In the genomic region with DNA sequence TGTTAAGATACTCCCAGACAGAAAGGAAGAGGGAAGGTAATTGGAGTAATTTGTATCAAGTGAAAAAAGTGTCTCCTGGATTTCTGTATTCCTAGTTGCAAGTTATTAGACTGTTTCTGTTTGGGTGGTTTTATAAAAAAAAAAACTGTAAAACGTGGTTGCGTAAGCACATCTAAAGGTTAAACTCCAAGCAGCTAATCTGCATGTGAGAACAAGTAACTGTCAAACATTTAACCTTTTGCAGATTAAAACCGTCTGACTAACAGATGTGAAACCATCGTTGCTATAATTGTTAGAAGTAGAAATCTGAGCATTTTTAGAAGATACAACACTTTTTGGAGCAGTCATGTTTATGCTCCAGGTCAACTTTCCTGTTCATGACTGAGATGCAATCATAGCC, we compare ENCODE assay signal across 20 cellular contexts.
DNase-seq lines count a peak whose midpoint lies in the region; ATAC-seq, FAIRE-seq and TF ChIP-seq lines count a peak whose summit lies in the region.
"Had no signal": no experiment of that assay in that cellular context is flagged by ENCODE, and none has a peak within 500 bp of the region (broad histone marks: within the 10 kb centered on the region; RNA-seq: fewer than 3 reads in every experiment).

No MANE protein-coding gene starts in this region.

- H3K27ac Mint-ChIP-seq in osteocyte (ENCODE audit: unreplicated experiment): peak overlapping the region; percentile 62
- H3K27ac Mint-ChIP-seq in activated T-helper 2 cell treated with anti-CD3 and anti-CD28 coated beads, Interferon-gamma antibody, Interleukin-2, Interleukin-4, amounts not matched to agents 10 μg/mL and 5 μg/mL and 100 μg/mL, durations not matched to agents 14 hours and 24 hours and 36 hours: no peak overlapping the region
- H3K27ac Mint-ChIP-seq: CD8-positive, alpha-beta T cell; dendritic cell treated with granulocyte-macrophage colony-stimulating factor and Interleukin-4, amounts not matched to agents 40 ng/mL and 50 ng/mL, for 4 days; mesothelial cell of epicardium; T-helper 1 cell treated with Interleukin-12 subunit alpha and Interleukin-12 subunit beta and Interleukin-4 antibody, amounts not matched to agents 30 μg/mL and 1 μg/mL, for 36 hours had no signal

- TF ChIP-seq CTCF in fibroblast of lung (conservative IDR thresholded peaks at IDR 0.05 in 1 of 2, IDR thresholded peaks at IDR 0.05 in 1 of 2; ENCODE audit: low read depth in 1 of 2, low read length in 2 of 2): no peak
- no peak for TF ChIP-seq CTCF in osteocyte (IDR thresholded peaks at IDR 0.05)

- no peak overlapping the region for H2AFZ ChIP-seq in fibroblast of lung (ENCODE audit: low read length)

- H3K27ac ChIP-seq in fibroblast of lung (ENCODE audit: insufficient read depth, low read length): no peak overlapping the region
- H3K27ac ChIP-seq: esophagus muscularis mucosa, neutrophil, vagina had no signal

- FAIRE-seq in GM12891 (lab: Jason Lieb, UNC): no peak

- no peak overlapping the region for H3K9ac ChIP-seq in fibroblast of lung (ENCODE audit: insufficient read depth, low read length)

- DNase-seq in activated CD4-positive, CD25-positive, alpha-beta regulatory T cell treated with anti-CD3 and anti-CD28 coated beads, Interleukin-2, amount 50 U/mL, for 72 hours: no peak
- DNase-seq in MV-4-11 (lab: John Stamatoyannopoulos, UW) (peak; percentile 71), fibroblast of lung (ENCODE audit: low read depth in 2 of 2) (peak; percentile 39 to 77), osteocyte (ENCODE audit: extremely low spot score, unreplicated experiment) (no peak), GM12891 (ENCODE audit: insufficient read length, low spot score) (no peak)
- no peak for DNase-seq in activated T-helper 2 cell treated with anti-CD3 and anti-CD28 coated beads, Interferon-gamma antibody, Interleukin-2, Interleukin-4, amounts not matched to agents 10 μg/mL and 5 μg/mL and 100 μg/mL, durations not matched to agents 14 hours and 24 hours and 36 hours (ENCODE audit: low spot score)
- DNase-seq: activated effector memory CD4-positive, alpha-beta T cell treated with anti-CD3 and anti-CD28 coated beads, Interleukin-2, amount 50 U/mL, for 16 hours; CD8-positive, alpha-beta T cell; NCI-H187 treated with DMSO at 0.1 percent for 48 hours; NCI-H446 treated with DMSO at 0.1 percent for 48 hours; right cardiac atrium; SIG-M5 had no signal

- H4K20me1 ChIP-seq in fibroblast of lung (ENCODE audit: control insufficient read depth, extremely low read depth, insufficient read depth, low read length): no peaks in the 10 kb centered on the region

- peaks cover 74% of the 10 kb centered on the region for H3K4me1 Mint-ChIP-seq in osteocyte (ENCODE audit: unreplicated experiment)
- H3K4me1 Mint-ChIP-seq in activated T-helper 2 cell treated with anti-CD3 and anti-CD28 coated beads, Interferon-gamma antibody, Interleukin-2, Interleukin-4, amounts not matched to agents 10 μg/mL and 5 μg/mL and 100 μg/mL, durations not matched to agents 14 hours and 24 hours and 36 hours (ENCODE audit: low read depth): peaks cover 11% of the 10 kb centered on the region

- peaks cover 51% of the 10 kb centered on the region for H3K36me3 Mint-ChIP-seq in osteocyte (ENCODE audit: unreplicated experiment)
- H3K36me3 Mint-ChIP-seq in activated T-helper 2 cell treated with anti-CD3 and anti-CD28 coated beads, Interferon-gamma antibody, Interleukin-2, Interleukin-4, amounts not matched to agents 10 μg/mL and 5 μg/mL and 100 μg/mL, durations not matched to agents 14 hours and 24 hours and 36 hours (ENCODE audit: low read depth): no peaks in the 10 kb centered on the region
- H3K36me3 Mint-ChIP-seq: mesothelial cell of epicardium had no signal

- no peak overlapping the region for H3K4me3 ChIP-seq in fibroblast of lung (replicated peaks in 1 of 4; ENCODE audit: control extremely low read depth in 1 of 4, insufficient read depth in 1 of 4, low read depth in 3 of 4, low read length in 4 of 4)
- H3K4me3 ChIP-seq: esophagus muscularis mucosa, vagina had no signal

- no peaks in the 10 kb centered on the region for H3K4me1 ChIP-seq in fibroblast of lung (ENCODE audit: control insufficient read depth, extremely low read depth, insufficient read depth, low read length)

- H3K9me3 Mint-ChIP-seq in osteocyte (ENCODE audit: unreplicated experiment): no peaks in the 10 kb centered on the region
- H3K9me3 Mint-ChIP-seq in activated T-helper 2 cell treated with anti-CD3 and anti-CD28 coated beads, Interferon-gamma antibody, Interleukin-2, Interleukin-4, amounts not matched to agents 10 μg/mL and 5 μg/mL and 100 μg/mL, durations not matched to agents 14 hours and 24 hours and 36 hours: no peaks in the 10 kb centered on the region
- H3K9me3 Mint-ChIP-seq: CD8-positive, alpha-beta T cell; dendritic cell treated with granulocyte-macrophage colony-stimulating factor and Interleukin-4, amounts not matched to agents 40 ng/mL and 50 ng/mL, for 4 days; mesothelial cell of epicardium; T-helper 1 cell treated with Interleukin-12 subunit alpha and Interleukin-12 subunit beta and Interleukin-4 antibody, amounts not matched to agents 30 μg/mL and 1 μg/mL, for 36 hours had no signal

- H3K4me3 Mint-ChIP-seq in osteocyte (ENCODE audit: unreplicated experiment): no peak overlapping the region
- H3K4me3 Mint-ChIP-seq in activated T-helper 2 cell treated with anti-CD3 and anti-CD28 coated beads, Interferon-gamma antibody, Interleukin-2, Interleukin-4, amounts not matched to agents 10 μg/mL and 5 μg/mL and 100 μg/mL, durations not matched to agents 14 hours and 24 hours and 36 hours (ENCODE audit: low read depth): no peak overlapping the region
- H3K4me3 Mint-ChIP-seq: CD8-positive, alpha-beta T cell; dendritic cell treated with granulocyte-macrophage colony-stimulating factor and Interleukin-4, amounts not matched to agents 40 ng/mL and 50 ng/mL, for 4 days; mesothelial cell of epicardium; T-helper 1 cell treated with Interleukin-12 subunit alpha and Interleukin-12 subunit beta and Interleukin-4 antibody, amounts not matched to agents 30 μg/mL and 1 μg/mL, for 36 hours had no signal

- H3K9me3 ChIP-seq in fibroblast of lung (ENCODE audit: control insufficient read depth, insufficient read depth, low read depth, low read length): no peaks in the 10 kb centered on the region
- H3K9me3 ChIP-seq: esophagus muscularis mucosa, neutrophil, vagina had no signal

- H3K79me2 ChIP-seq in fibroblast of lung (ENCODE audit: control insufficient read depth, insufficient read depth, low read length): no peaks in the 10 kb centered on the region

- no peaks in the 10 kb centered on the region for H3K36me3 ChIP-seq in fibroblast of lung (ENCODE audit: control insufficient read depth, insufficient read depth, low read length)
- H3K36me3 ChIP-seq: esophagus muscularis mucosa, neutrophil, vagina had no signal

- TF ChIP-seq POLR2A in GM12891 (IDR thresholded peaks at IDR 0.05; ENCODE audit: low read depth, low read length): no peak

- peak; percentile 47 to 61 for ATAC-seq in activated CD4-positive, CD25-positive, alpha-beta regulatory T cell treated with anti-CD3 and anti-CD28 coated beads, Interleukin-2, amount 50 U/mL, for 24 hours
- no peak for ATAC-seq in GM21529 (IDR thresholded peaks at IDR 0.05; ENCODE audit: unreplicated experiment)
- ATAC-seq: CD8-positive, alpha-beta T cell; right cardiac atrium had no signal

- no peak overlapping the region for H3K4me2 ChIP-seq in fibroblast of lung (ENCODE audit: extremely low read depth, insufficient read depth, low read length)

- peaks cover 2% of the 10 kb centered on the region for H3K27me3 ChIP-seq in fibroblast of lung (ENCODE audit: control insufficient read depth, insufficient read depth, low read length)
- H3K27me3 ChIP-seq: esophagus muscularis mucosa, neutrophil, vagina had no signal

- intact Hi-C loops in activated T-helper 2 cell treated with anti-CD3 and anti-CD28 coated beads, Interferon-gamma antibody, Interleukin-2, Interleukin-4, amounts not matched to agents 10 μg/mL and 5 μg/mL and 100 μg/mL, durations not matched to agents 14 hours and 24 hours and 36 hours (cut with micrococcal nuclease): no loop called here

- H3K27me3 Mint-ChIP-seq in osteocyte (ENCODE audit: unreplicated experiment): no peaks in the 10 kb centered on the region
- H3K27me3 Mint-ChIP-seq in activated T-helper 2 cell treated with anti-CD3 and anti-CD28 coated beads, Interferon-gamma antibody, Interleukin-2, Interleukin-4, amounts not matched to agents 10 μg/mL and 5 μg/mL and 100 μg/mL, durations not matched to agents 14 hours and 24 hours and 36 hours (ENCODE audit: low read depth): peaks cover 31% of the 10 kb centered on the region
- H3K27me3 Mint-ChIP-seq: dendritic cell treated with granulocyte-macrophage colony-stimulating factor and Interleukin-4, amounts not matched to agents 40 ng/mL and 50 ng/mL, for 4 days had no signal

TF ChIP-seq in GM12891, 5 proteins besides CTCF, POLR2A, EP300 and RAD21:
- no peak for TF ChIP-seq TAF1 (IDR thresholded peaks at IDR 0.05; ENCODE audit: low read depth, low read length)
- TF ChIP-seq POLR2AphosphoS5 (IDR thresholded peaks at IDR 0.05; ENCODE audit: low read depth, low read length): no peak
- no peak for TF ChIP-seq SPI1 (IDR thresholded peaks at IDR 0.05; ENCODE audit: low read depth, low read length)
- no peak for TF ChIP-seq POU2F2 (IDR thresholded peaks at IDR 0.05; ENCODE audit: low read depth, low read length)
- no peak for TF ChIP-seq PAX5 (IDR thresholded peaks at IDR 0.05; ENCODE audit: insufficient read depth, low read length, severe bottlenecking)

Comparison
In these comparisons a context has a peak if more than half of its experiments do, and no peak if none do; other contexts are left out.
1. DNase-seq: peak in MV-4-11 (single experiment) and fibroblast of lung (2 of 2); none in activated CD4-positive, CD25-positive, alpha-beta regulatory T cell treated with anti-CD3 and anti-CD28 coated beads, Interleukin-2, amount 50 U/mL, for 72 hours (single experiment), osteocyte (single experiment), GM12891 (single experiment) and activated T-helper 2 cell treated with anti-CD3 and anti-CD28 coated beads, Interferon-gamma antibody, Interleukin-2, Interleukin-4, amounts not matched to agents 10 μg/mL and 5 μg/mL and 100 μg/mL, durations not matched to agents 14 hours and 24 hours and 36 hours (single experiment).